24 cellular contexts compared by ENCODE assay signal in genomic region chr20:51381557-51381956, GRCh38.
DNase-seq lines count a peak whose midpoint lies in the region; ATAC-seq, FAIRE-seq and TF ChIP-seq lines count a peak whose summit lies in the region.
"Had no signal": no experiment of that assay in that cellular context is flagged by ENCODE, and none has a peak within 500 bp of the region (broad histone marks: within the 10 kb centered on the region; RNA-seq: fewer than 3 reads in every experiment).

No MANE protein-coding gene starts in this region.

- H3K27me3 Mint-ChIP-seq in activated T-cell treated with anti-CD3 and anti-CD28 coated beads, Interleukin-2, amount 50 U/mL, for 24 hours: no peaks in the 10 kb centered on the region
- H3K27me3 Mint-ChIP-seq in Calu3 (ENCODE audit: unreplicated experiment): peaks cover 44% of the 10 kb centered on the region
- H3K27me3 Mint-ChIP-seq: activated naive CD8-positive, alpha-beta T cell; stimulated activated naive CD8-positive, alpha-beta T cell treated with anti-CD3 and anti-CD28 coated beads, Interleukin-15, amount 100 ng/mL, for 72 hours had no signal

- no peaks in the 10 kb centered on the region for H3K9me1 ChIP-seq in K562 (ENCODE audit: control insufficient read depth, insufficient read depth, low read length)

- in situ Hi-C loops in KBM-7 (cut with MboI; ENCODE audit: low pct_unique_long_range_greater_than_20kb, low sequenced_read_pairs) (loop anchor here (25.0 kb wide), 1 partner anchor 206 kb away; no protein-coding TSS in a partner anchor), K562 (cut with MboI) (no loop called here)

- H3K9ac ChIP-seq in K562 (ENCODE audit: insufficient read depth in 1 of 2, low read depth in 2 of 2, low read length in 2 of 2): no peak overlapping the region

- TF ChIP-seq RAD21 in K562 (CRISPR knock-in tag; conservative IDR thresholded peaks at IDR 0.05 in 1 of 2, IDR thresholded peaks at IDR 0.05 in 1 of 2): peak in 1 of 2 experiments; percentile 12; a peak in 1 of 4 replicates

- no peak for FAIRE-seq in K562 (lab: Jason Lieb, UNC)
- FAIRE-seq: GM12878, keratinocyte had no signal

- DNase-seq in activated T-cell treated with anti-CD3 and anti-CD28 coated beads, Interleukin-2, amount 50 U/mL, for 24 hours: no peak
- DNase-seq in activated T-cell treated with anti-CD3 and anti-CD28 coated beads, Interleukin-2, amount 50 U/mL, for 1 hour: no peak
- peak; percentile 19 for DNase-seq in KBM-7
- DNase-seq in K562 (ENCODE audit: extremely low read depth in 1 of 4, low spot score in 3 of 4): no peak
- peak; percentile 40 for DNase-seq in upper lobe of right lung
- no peak for DNase-seq in LoVo (ENCODE audit: low spot score)
- DNase-seq in Calu3: no peak
- DNase-seq: activated CD4-positive, alpha-beta T cell treated with anti-CD3 and anti-CD28 coated beads, Interleukin-2, amount 50 U/mL, for 1 hour; activated CD8-positive, alpha-beta memory T cell treated with anti-CD3 and anti-CD28 coated beads, Interleukin-2, amount 50 U/mL, for 4 hours; DMS53; glutamatergic neuron; NCI-H2171; NCI-H524; NK-92 treated with Interleukin-12 subunit alpha and Interleukin-12 subunit beta, amount 100 ng/mL, for 24 hours; stimulated activated CD4-positive, alpha-beta T cell treated with anti-CD3 and anti-CD28 coated beads, Interleukin-15, amount 100 ng/mL, for 24 hours; stimulated activated naive CD8-positive, alpha-beta T cell treated with anti-CD3 and anti-CD28 coated beads, Interleukin-15, amount 100 ng/mL, for 72 hours; thyroid gland had no signal

- CTCF ChIA-PET in K562 (lab: Yijun Ruan, JAX; ENCODE audit: low intra/inter-chr PET ratio): no interaction called here
- CTCF ChIA-PET in Calu3 (lab: Charles Lee): no interaction called here

- BruUV-seq in K562 (replicated peaks; lab: Mats Ljungman, UMichigan): no TSS peak
- BruUV-seq in Calu3 (replicated peaks; lab: Mats Ljungman, UMichigan): no TSS peak

- no peak for TF ChIP-seq EP300 in K562 (IDR thresholded peaks at IDR 0.05; ENCODE audit: low read length)

- H3K27me3 ChIP-seq in K562 (ENCODE audit: control insufficient read depth in 2 of 2, insufficient read depth in 2 of 2, low read length in 2 of 2) (no peaks in the 10 kb centered on the region), upper lobe of right lung (no peaks in the 10 kb centered on the region)
- H3K27me3 ChIP-seq: cardiac muscle cell, thyroid gland had no signal

- H3K36me3 Mint-ChIP-seq in activated T-cell treated with anti-CD3 and anti-CD28 coated beads, Interleukin-2, amount 50 U/mL, for 24 hours (ENCODE audit: low read depth): peaks cover 56% of the 10 kb centered on the region
- H3K36me3 Mint-ChIP-seq in Calu3 (ENCODE audit: insufficient read depth, unreplicated experiment): no peaks in the 10 kb centered on the region

- no peak for TF ChIP-seq POLR2A in K562 (conservative IDR thresholded peaks at IDR 0.05)

- H3K4me1 ChIP-seq in K562 (replicated peaks in 1 of 2; ENCODE audit: control insufficient read depth in 2 of 2, insufficient read depth in 2 of 2, low read length in 2 of 2) (peaks cover 28 to 40% of the 10 kb centered on the region in 2 experiments), upper lobe of right lung (peaks cover 3% of the 10 kb centered on the region)
- H3K4me1 ChIP-seq: thyroid gland had no signal

- H3K36me3 ChIP-seq in K562 (ENCODE audit: control insufficient read depth, insufficient read depth, low read length) (no peaks in the 10 kb centered on the region), upper lobe of right lung (no peaks in the 10 kb centered on the region)
- H3K36me3 ChIP-seq: cardiac muscle cell, thyroid gland had no signal

- ATAC-seq in K562 (no peak), upper lobe of right lung (no peak), GM21360 (IDR thresholded peaks at IDR 0.05; ENCODE audit: unreplicated experiment) (no peak)
- ATAC-seq: GM12878; sciatic nerve; stimulated activated naive CD8-positive, alpha-beta T cell treated with anti-CD3 and anti-CD28 coated beads, Interleukin-15, amount 100 ng/mL, for 72 hours had no signal

- H3K4me3 ChIP-seq in K562 (no peak overlapping the region), upper lobe of right lung (no peak overlapping the region)
- H3K4me3 ChIP-seq: cardiac muscle cell, GM12878, thyroid gland had no signal

- H4K20me1 ChIP-seq in K562 (replicated peaks; ENCODE audit: control insufficient read depth, insufficient read depth, low read length): no peaks in the 10 kb centered on the region

- no peak overlapping the region for H3K4me3 Mint-ChIP-seq in activated T-cell treated with anti-CD3 and anti-CD28 coated beads, Interleukin-2, amount 50 U/mL, for 24 hours
- no peak overlapping the region for H3K4me3 Mint-ChIP-seq in Calu3 (ENCODE audit: low read depth, unreplicated experiment)
- H3K4me3 Mint-ChIP-seq: activated naive CD8-positive, alpha-beta T cell; dendritic cell treated with granulocyte-macrophage colony-stimulating factor and Interleukin-4, amounts not matched to agents 40 ng/mL and 50 ng/mL, for 4 days; stimulated activated naive CD8-positive, alpha-beta T cell treated with anti-CD3 and anti-CD28 coated beads, Interleukin-15, amount 100 ng/mL, for 72 hours had no signal

- peaks cover 35% of the 10 kb centered on the region for H3K4me1 Mint-ChIP-seq in activated T-cell treated with anti-CD3 and anti-CD28 coated beads, Interleukin-2, amount 50 U/mL, for 24 hours (ENCODE audit: low read depth)
- H3K4me1 Mint-ChIP-seq in Calu3 (ENCODE audit: low read depth, unreplicated experiment): peaks cover 26% of the 10 kb centered on the region

- intact Hi-C loops in K562 (cut with micrococcal nuclease) (no loop called here), upper lobe of right lung (cut with DNase I) (no loop called here), Calu3 (cut with micrococcal nuclease; ENCODE audit: unreplicated experiment) (no loop called here)

- H3K79me2 ChIP-seq in K562 (ENCODE audit: control insufficient read depth, insufficient read depth, low read length): no peaks in the 10 kb centered on the region

- H3K4me2 ChIP-seq in K562 (ENCODE audit: insufficient read depth, low read length): no peak overlapping the region

- H3K27ac Mint-ChIP-seq in activated T-cell treated with anti-CD3 and anti-CD28 coated beads, Interleukin-2, amount 50 U/mL, for 24 hours: peak overlapping the region; percentile 24
- H3K27ac Mint-ChIP-seq in Calu3 (ENCODE audit: unreplicated experiment): no peak overlapping the region
- H3K27ac Mint-ChIP-seq: activated naive CD8-positive, alpha-beta T cell; dendritic cell treated with granulocyte-macrophage colony-stimulating factor and Interleukin-4, amounts not matched to agents 40 ng/mL and 50 ng/mL, for 4 days had no signal

- 75% methylated on average over 12 of the region's 12 CpGs for WGBS in K562 (ENCODE audit: insufficient coverage, low coverage, missing lambda C conversion rate)

- H3K27ac ChIP-seq in K562 (ENCODE audit: extremely low read depth, low read depth, low read length) (no peak overlapping the region), upper lobe of right lung (no peak overlapping the region)
- H3K27ac ChIP-seq: thyroid gland had no signal

- POLR2A ChIA-PET in K562 (lab: Yijun Ruan, JAX): no interaction called here

- TF ChIP-seq CTCF in K562 (IDR thresholded peaks at IDR 0.05 in 2 of 3, conservative IDR thresholded peaks at IDR 0.05 in 1 of 3; ENCODE audit: insufficient read depth in 2 of 3, low read depth in 1 of 3, low read length in 3 of 3) (peak in 2 of 3 experiments; percentile 26 to 48; a peak in 3 of 6 replicates), upper lobe of right lung (IDR thresholded peaks at IDR 0.05) (no peak), Calu3 (IDR thresholded peaks at IDR 0.05; ENCODE audit: unreplicated experiment) (no peak)

- H3K9me3 ChIP-seq in K562 (replicated peaks; ENCODE audit: control insufficient read depth, insufficient read depth, low read depth, low read length): no peaks in the 10 kb centered on the region
- no peaks in the 10 kb centered on the region for H3K9me3 ChIP-seq in upper lobe of right lung
- H3K9me3 ChIP-seq: thyroid gland had no signal

- H2AFZ ChIP-seq in K562 (ENCODE audit: low read depth, low read length): no peak overlapping the region

- no peaks in the 10 kb centered on the region for H3K9me3 Mint-ChIP-seq in activated T-cell treated with anti-CD3 and anti-CD28 coated beads, Interleukin-2, amount 50 U/mL, for 24 hours
- H3K9me3 Mint-ChIP-seq in Calu3 (ENCODE audit: low read depth, unreplicated experiment): no peaks in the 10 kb centered on the region
- H3K9me3 Mint-ChIP-seq: dendritic cell treated with granulocyte-macrophage colony-stimulating factor and Interleukin-4, amounts not matched to agents 40 ng/mL and 50 ng/mL, for 4 days; stimulated activated naive CD8-positive, alpha-beta T cell treated with anti-CD3 and anti-CD28 coated beads, Interleukin-15, amount 100 ng/mL, for 72 hours had no signal

TF ChIP-seq in K562, 482 proteins besides CTCF, POLR2A, EP300 and RAD21:
- TF ChIP-seq FOXJ2 (tag; IDR thresholded peaks at IDR 0.05): no peak
- no peak for TF ChIP-seq FOS (IDR thresholded peaks at IDR 0.05; ENCODE audit: extremely low read depth, insufficient read length)
- TF ChIP-seq CREB1 (IDR thresholded peaks at IDR 0.05): no peak
- no peak for TF ChIP-seq CREB1 (CRISPR knock-in tag; IDR thresholded peaks at IDR 0.05)
- TF ChIP-seq ZNF551 (CRISPR knock-in tag; IDR thresholded peaks at IDR 0.05): no peak
- TF ChIP-seq NELFE (IDR thresholded peaks at IDR 0.05; ENCODE audit: insufficient read depth, insufficient read length): no peak
- TF ChIP-seq ZBTB33 (CRISPR knock-in tag; IDR thresholded peaks at IDR 0.05): peak; percentile 99
TF ChIP-seq in K562: peak in this region for 1.

Comparison
In these comparisons a context has a peak if more than half of its experiments do, and no peak if none do; other contexts are left out.
1. DNase-seq: peak in KBM-7 (single experiment) and upper lobe of right lung (single experiment); none in activated T-cell treated with anti-CD3 and anti-CD28 coated beads, Interleukin-2, amount 50 U/mL, for 24 hours (single experiment), activated T-cell treated with anti-CD3 and anti-CD28 coated beads, Interleukin-2, amount 50 U/mL, for 1 hour (single experiment), K562 (0 of 4), LoVo (single experiment) and Calu3 (single experiment).
2. CTCF ChIP-seq: peak in K562 (2 of 3); none in upper lobe of right lung (single experiment) and Calu3 (single experiment).